In genomic region chr6:66183982-66184555, GRCh38 we compare ENCODE assay signal across 1 cellular context.
TF ChIP-seq lines count a peak whose summit lies in the region.

No MANE protein-coding gene starts in this region.

TF ChIP-seq in H1, 55 proteins besides CTCF, POLR2A, EP300 and RAD21 (continued from another document):
- TF ChIP-seq SP2 (IDR thresholded peaks at IDR 0.05; ENCODE audit: low read length) (no peak), KDM1A (IDR thresholded peaks at IDR 0.05; ENCODE audit: borderline replicate concordance, low read length) (no peak)
